Comparison of ENCODE assay signal across 14 cellular contexts in genomic region chr19:10915511-10916091, GRCh38. TPM values are rescaled to one million over a fixed set of nuclear protein-coding genes. Genes with fewer than 3 reads are reported as not detected.
DNase-seq lines count a peak whose midpoint lies in the region; TF ChIP-seq lines count a peak whose summit lies in the region.
"Had no signal": no experiment of that assay in that cellular context is flagged by ENCODE, and none has a peak within 500 bp of the region (broad histone marks: within the 10 kb centered on the region; RNA-seq: fewer than 3 reads in every experiment).

No MANE protein-coding gene starts in this region.

- peaks cover 16% of the 10 kb centered on the region for H3K4me1 Mint-ChIP-seq in osteocyte (ENCODE audit: unreplicated experiment)
- H3K4me1 Mint-ChIP-seq: activated naive CD8-positive, alpha-beta T cell treated with anti-CD3 and anti-CD28 coated beads, Interleukin-2, amount 10 ng/mL, durations not matched to agents 7 days and 5 days had no signal

- DNase-seq in Daoy (ENCODE audit: low read depth) (peak; percentile 92), NCI-H226 (peak; percentile 19), dedifferentiated amniotic fluid mesenchymal stem cell (ENCODE audit: extremely low spot score) (peak; percentile 26), osteocyte (ENCODE audit: extremely low spot score, unreplicated experiment) (no peak), NCI-H2029 treated with DMSO at 0.1 percent for 48 hours (lab: John Stamatoyannopoulos, UW) (no peak), iPS-NIHi7 (ENCODE audit: extremely low spot score) (no peak)
- no peak for DNase-seq in activated naive CD4-positive, alpha-beta T cell (lab: John Stamatoyannopoulos, UW)
- DNase-seq in effector memory CD4-positive, alpha-beta T cell = no peak
- DNase-seq: activated CD4-positive, alpha-beta T cell treated with anti-CD3 and anti-CD28 coated beads, Interleukin-2, amount 50 U/mL, for 1 hour; activated naive CD8-positive, alpha-beta T cell treated with anti-CD3 and anti-CD28 coated beads, Interleukin-2, amount 10 ng/mL, durations not matched to agents 7 days and 5 days; midbrain; NCI-H146; SIG-M5 had no signal

- no peak overlapping the region for H3K27ac ChIP-seq in effector memory CD4-positive, alpha-beta T cell (ENCODE audit: insufficient read depth, low read length, poor library complexity, severe bottlenecking)

- no peaks in the 10 kb centered on the region for H3K4me1 ChIP-seq in effector memory CD4-positive, alpha-beta T cell (ENCODE audit: control insufficient read depth, insufficient read depth, low read length, poor library complexity, severe bottlenecking)

- TF ChIP-seq CTCF in osteocyte (IDR thresholded peaks at IDR 0.05) = peak; percentile 19

- peak overlapping the region; percentile 47 for H3K27ac Mint-ChIP-seq in osteocyte (ENCODE audit: unreplicated experiment)
- H3K27ac Mint-ChIP-seq: activated naive CD8-positive, alpha-beta T cell treated with anti-CD3 and anti-CD28 coated beads, Interleukin-2, amount 10 ng/mL, durations not matched to agents 7 days and 5 days; stimulated activated naive CD8-positive, alpha-beta T cell treated with anti-CD3 and anti-CD28 coated beads, Interleukin-15, Interleukin-2, amounts not matched to agents 100 ng/mL and 50 ng/mL, for 24 hours had no signal

- no peaks in the 10 kb centered on the region for H3K27me3 Mint-ChIP-seq in osteocyte (ENCODE audit: unreplicated experiment)
- H3K27me3 Mint-ChIP-seq: activated naive CD8-positive, alpha-beta T cell treated with anti-CD3 and anti-CD28 coated beads, Interleukin-2, amount 10 ng/mL, durations not matched to agents 7 days and 5 days; stimulated activated naive CD8-positive, alpha-beta T cell treated with anti-CD3 and anti-CD28 coated beads, Interleukin-15, Interleukin-2, amounts not matched to agents 100 ng/mL and 50 ng/mL, for 24 hours had no signal

- peaks cover 37% of the 10 kb centered on the region for H3K36me3 ChIP-seq in effector memory CD4-positive, alpha-beta T cell (ENCODE audit: control insufficient read depth, insufficient read depth, low read length)

- H3K4me3 ChIP-seq in effector memory CD4-positive, alpha-beta T cell (ENCODE audit: insufficient read depth, low read depth, low read length, poor library complexity, severe bottlenecking) = no peak overlapping the region

- no peaks in the 10 kb centered on the region for H3K27me3 ChIP-seq in effector memory CD4-positive, alpha-beta T cell (replicated peaks; ENCODE audit: control insufficient read depth, insufficient read depth, low read length, poor library complexity, severe bottlenecking)

- peaks cover 17% of the 10 kb centered on the region for H3K36me3 Mint-ChIP-seq in osteocyte (ENCODE audit: unreplicated experiment)

- no peak overlapping the region for H3K4me3 Mint-ChIP-seq in osteocyte (ENCODE audit: unreplicated experiment)
- H3K4me3 Mint-ChIP-seq: activated naive CD8-positive, alpha-beta T cell treated with anti-CD3 and anti-CD28 coated beads, Interleukin-2, amount 10 ng/mL, durations not matched to agents 7 days and 5 days; stimulated activated naive CD8-positive, alpha-beta T cell treated with anti-CD3 and anti-CD28 coated beads, Interleukin-15, Interleukin-2, amounts not matched to agents 100 ng/mL and 50 ng/mL, for 24 hours had no signal

- no peaks in the 10 kb centered on the region for H3K9me3 Mint-ChIP-seq in osteocyte (ENCODE audit: unreplicated experiment)
- H3K9me3 Mint-ChIP-seq: activated naive CD8-positive, alpha-beta T cell treated with anti-CD3 and anti-CD28 coated beads, Interleukin-2, amount 10 ng/mL, durations not matched to agents 7 days and 5 days; stimulated activated naive CD8-positive, alpha-beta T cell treated with anti-CD3 and anti-CD28 coated beads, Interleukin-15, Interleukin-2, amounts not matched to agents 100 ng/mL and 50 ng/mL, for 24 hours had no signal

- no peaks in the 10 kb centered on the region for H3K9me3 ChIP-seq in effector memory CD4-positive, alpha-beta T cell (ENCODE audit: control insufficient read depth, low read length)

RNA-seq across cellular contexts. Expression of gene YIPF2, which starts 12.8 kb away (rescaled TPM):
- total RNA-seq in Daoy (2014; rRNA removed; shearing (Covaris generic)) = 69.8 and 92.6 TPM in 2 replicates
- 68.4 and 79.5 TPM in 2 replicates for total RNA-seq in osteocyte

RNA-seq across cellular contexts. Expression of gene TIMM29, which starts 13.0 kb away (rescaled TPM):
- total RNA-seq in Daoy (2014; rRNA removed; shearing (Covaris generic)) = 67.1 and 80.6 TPM in 2 replicates
- 25.7 and 25.8 TPM in 2 replicates for total RNA-seq in osteocyte

RNA-seq across cellular contexts. Expression of gene CARM1, which starts 44.2 kb away (rescaled TPM):
- 20.5 and 24.1 TPM in 2 replicates for total RNA-seq in Daoy (2014; rRNA removed; shearing (Covaris generic))
- 66.7 and 70.8 TPM in 2 replicates for total RNA-seq in osteocyte

RNA-seq across cellular contexts. Expression of gene SMARCA4, which starts 45.2 kb away (rescaled TPM):
- 112 and 152 TPM in 2 replicates for total RNA-seq in Daoy (2014; rRNA removed; shearing (Covaris generic))
- 130 and 131 TPM in 2 replicates for total RNA-seq in osteocyte

Comparison
In these comparisons a context has a peak if more than half of its experiments do, and no peak if none do; other contexts are left out.
1. DNase-seq: peak in Daoy (single experiment), NCI-H226 (single experiment) and dedifferentiated amniotic fluid mesenchymal stem cell (single experiment); none in osteocyte (single experiment), activated naive CD4-positive, alpha-beta T cell (0 of 4), NCI-H2029 treated with DMSO at 0.1 percent for 48 hours (single experiment), iPS-NIHi7 (single experiment) and effector memory CD4-positive, alpha-beta T cell (0 of 3).